16 cellular contexts compared by ENCODE assay signal in the genomic region with DNA sequence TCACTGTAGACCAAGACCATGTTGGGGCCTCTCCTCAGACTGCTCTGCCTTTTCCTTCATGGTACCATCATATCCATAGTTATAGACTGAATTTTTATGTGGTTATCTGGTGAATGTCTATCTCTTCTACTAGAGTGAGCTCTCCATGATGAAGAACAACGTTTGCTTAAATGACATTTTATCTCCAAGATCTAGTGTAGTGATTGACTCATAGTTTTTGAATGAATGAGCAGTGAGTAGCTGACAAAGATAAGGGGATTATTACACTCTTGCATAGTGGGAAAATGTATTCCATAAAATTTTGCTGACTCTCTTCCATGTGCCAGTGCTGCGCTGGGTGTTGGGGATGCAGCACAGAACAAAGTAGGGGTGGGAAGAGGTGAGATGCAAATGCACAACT.
A peak's percentile ranks its signal among the peaks of the same experiment; 100 is the strongest.
DNase-seq lines count a peak whose midpoint lies in the region; ATAC-seq, FAIRE-seq and TF ChIP-seq lines count a peak whose summit lies in the region.
"Had no signal": no experiment of that assay in that cellular context is flagged by ENCODE, and none has a peak within 500 bp of the region (broad histone marks: within the 10 kb centered on the region; RNA-seq: fewer than 3 reads in every experiment).

No MANE protein-coding gene starts in this region.

- H3K27me3 ChIP-seq in mammary epithelial cell (ENCODE audit: insufficient read depth, low read length): no peaks in the 10 kb centered on the region
- no peaks in the 10 kb centered on the region for H3K27me3 ChIP-seq in Panc1 (ENCODE audit: control insufficient read depth, insufficient read depth, low read length)
- no peaks in the 10 kb centered on the region for H3K27me3 ChIP-seq in endothelial cell of umbilical vein (ENCODE audit: control insufficient read depth in 2 of 2, insufficient read depth in 2 of 2, low read length in 2 of 2)
- H3K27me3 ChIP-seq: Peyer's patch had no signal

- peaks cover 29% of the 10 kb centered on the region for H3K4me1 Mint-ChIP-seq in MCF 10A (ENCODE audit: insufficient read depth, unreplicated experiment)
- H3K4me1 Mint-ChIP-seq in nephron progenitor cell: peaks cover 24% of the 10 kb centered on the region
- H3K4me1 Mint-ChIP-seq: IgD-negative memory B cell had no signal

- POLR2A ChIA-PET in MCF 10A (lab: Yijun Ruan, JAX): interaction anchor here (0.6 to 0.7 kb wide), 3 partner anchors 12 to 116 kb away, joined by 3 to 5 read pairs (median 3); no protein-coding TSS in a partner anchor
- POLR2A ChIA-PET in Panc1 (lab: Charles Lee): no interaction called here
- POLR2A ChIA-PET in endothelial cell of umbilical vein (lab: Charles Lee): no interaction called here

- CTCF ChIA-PET in mammary epithelial cell (lab: Charles Lee; ENCODE audit: low non-redundant PET): no interaction called here
- CTCF ChIA-PET in MCF 10A (lab: Yijun Ruan, JAX): interaction anchor here (0.6 to 1.1 kb wide), 3 partner anchors 11 to 221 kb away, joined by 3 read pairs; no protein-coding TSS in a partner anchor
- CTCF ChIA-PET in Panc1 (lab: Charles Lee): no interaction called here
- CTCF ChIA-PET in endothelial cell of umbilical vein (lab: Charles Lee): no interaction called here

- BruUV-seq in mammary epithelial cell (replicated peaks; lab: Mats Ljungman, UMichigan): no TSS peak
- BruUV-seq in MCF 10A (replicated peaks; lab: Mats Ljungman, UMichigan): no TSS peak
- no TSS peak for BruUV-seq in Panc1 (replicated peaks; lab: Mats Ljungman, UMichigan)
- no TSS peak for BruUV-seq in endothelial cell of umbilical vein (replicated peaks; lab: Mats Ljungman, UMichigan)

- no peaks in the 10 kb centered on the region for H4K20me1 ChIP-seq in mammary epithelial cell (ENCODE audit: insufficient read depth, low read length)
- no peaks in the 10 kb centered on the region for H4K20me1 ChIP-seq in endothelial cell of umbilical vein (replicated peaks; ENCODE audit: control insufficient read depth, extremely low read depth, insufficient read depth, low read length)

- 50% methylated on average over 2 of the region's 2 CpGs for WGBS in mammary epithelial cell (ENCODE audit: low coverage, missing lambda C conversion rate)

- no peak for FAIRE-seq in endothelial cell of umbilical vein (lab: Jason Lieb, UNC)
- FAIRE-seq in urothelium cell line (lab: Jason Lieb, UNC): peak; percentile 50
- FAIRE-seq: A204.1 had no signal

- H3K9me1 ChIP-seq in endothelial cell of umbilical vein (replicated peaks; ENCODE audit: control insufficient read depth, extremely low read depth, insufficient read depth, low read length): no peaks in the 10 kb centered on the region

- no peak overlapping the region for H3K4me3 ChIP-seq in mammary epithelial cell (replicated peaks in 1 of 3; ENCODE audit: insufficient read depth in 1 of 3, low read depth in 2 of 3, low read length in 3 of 3)
- H3K4me3 ChIP-seq in Panc1 (ENCODE audit: low read depth in 2 of 2, low read length in 2 of 2): no peak overlapping the region
- H3K4me3 ChIP-seq in endothelial cell of umbilical vein (replicated peaks in 1 of 3; ENCODE audit: insufficient read depth in 1 of 3, low read depth in 1 of 3, low read length in 3 of 3): no peak overlapping the region
- H3K4me3 ChIP-seq: HAP-1, Peyer's patch had no signal

- H3K4me2 ChIP-seq in mammary epithelial cell (ENCODE audit: insufficient read depth, low read depth, low read length): no peak overlapping the region
- no peak overlapping the region for H3K4me2 ChIP-seq in endothelial cell of umbilical vein (ENCODE audit: insufficient read depth, low read length)

- H3K27ac ChIP-seq in mammary epithelial cell (ENCODE audit: insufficient read depth, low read depth, low read length): no peak overlapping the region
- peak overlapping the region; percentile 14; the same call in 1 of the 2 replicates for H3K27ac ChIP-seq in Panc1 (ENCODE audit: low read length)
- H3K27ac ChIP-seq in endothelial cell of umbilical vein (ENCODE audit: insufficient read depth, low read depth, low read length): no peak overlapping the region
- H3K27ac ChIP-seq: Peyer's patch had no signal

- H3K36me3 ChIP-seq in mammary epithelial cell (ENCODE audit: insufficient read depth, low read length) (no peaks in the 10 kb centered on the region), Panc1 (ENCODE audit: control insufficient read depth, insufficient read depth, low read length) (no peaks in the 10 kb centered on the region), endothelial cell of umbilical vein (ENCODE audit: control insufficient read depth in 2 of 2, extremely low read depth in 1 of 2, insufficient read depth in 2 of 2, low read length in 2 of 2) (no peaks in the 10 kb centered on the region)
- H3K36me3 ChIP-seq: HAP-1, Peyer's patch had no signal

- intact Hi-C loops in mammary epithelial cell (cut with micrococcal nuclease): no loop called here
- intact Hi-C loops in MCF 10A (cut with micrococcal nuclease): no loop called here
- intact Hi-C loops in Panc1 (cut with micrococcal nuclease; ENCODE audit: unreplicated experiment): no loop called here
- intact Hi-C loops in endothelial cell of umbilical vein (cut with micrococcal nuclease): no loop called here

- in situ Hi-C loops in mammary epithelial cell (cut with MboI; ENCODE audit: low sequenced_read_pairs in 2 of 2): no loop called here
- in situ Hi-C loops in Panc1 (cut with HindIII; ENCODE audit: low pct_unique_long_range_greater_than_20kb, low sequenced_read_pairs): no loop called here

- ATAC-seq in Panc1 (no peak), HG02759 (IDR thresholded peaks at IDR 0.05; ENCODE audit: unreplicated experiment) (no peak), GM19397 (IDR thresholded peaks at IDR 0.05; ENCODE audit: unreplicated experiment) (no peak)

- H3K79me2 ChIP-seq in mammary epithelial cell (ENCODE audit: insufficient read depth, low read length) (no peaks in the 10 kb centered on the region), endothelial cell of umbilical vein (ENCODE audit: control insufficient read depth, insufficient read depth, low read length) (no peaks in the 10 kb centered on the region)

- H3K27me3 Mint-ChIP-seq in MCF 10A (ENCODE audit: insufficient read depth, unreplicated experiment) (no peaks in the 10 kb centered on the region), nephron progenitor cell (ENCODE audit: low read depth, poor library complexity) (peaks cover 6% of the 10 kb centered on the region)
- H3K27me3 Mint-ChIP-seq: IgD-negative memory B cell had no signal

- DNase-seq in mammary epithelial cell: peak; percentile 61
- DNase-seq in MCF 10A (ENCODE audit: unreplicated experiment): no peak
- no peak for DNase-seq in Panc1 (ENCODE audit: low read depth, low spot score)
- no peak for DNase-seq in endothelial cell of umbilical vein (ENCODE audit: low read depth, low spot score)
- no peak for DNase-seq in urothelium cell line (ENCODE audit: low spot score)
- no peak for DNase-seq in nephron progenitor cell
- DNase-seq: DMS79, GF-D8, NCI-H446, Peyer's patch, SIG-M5 had no signal

- H3K9ac ChIP-seq in mammary epithelial cell (ENCODE audit: insufficient read depth, low read length) (no peak overlapping the region), endothelial cell of umbilical vein (replicated peaks; ENCODE audit: extremely low read depth, insufficient read depth, low read length) (no peak overlapping the region)

- H3K36me3 Mint-ChIP-seq in MCF 10A (ENCODE audit: insufficient read depth, unreplicated experiment): no peaks in the 10 kb centered on the region
- no peaks in the 10 kb centered on the region for H3K36me3 Mint-ChIP-seq in nephron progenitor cell (ENCODE audit: low read depth)
- H3K36me3 Mint-ChIP-seq: IgD-negative memory B cell had no signal

- TF ChIP-seq CTCF in mammary epithelial cell (conservative IDR thresholded peaks at IDR 0.05 in 1 of 2, IDR thresholded peaks at IDR 0.05 in 1 of 2; ENCODE audit: extremely low read depth in 1 of 2, insufficient read depth in 1 of 2, low read depth in 1 of 2, low read length in 2 of 2) (no peak), MCF 10A (IDR thresholded peaks at IDR 0.05; ENCODE audit: unreplicated experiment) (no peak), Panc1 (IDR thresholded peaks at IDR 0.05) (no peak), endothelial cell of umbilical vein (IDR thresholded peaks at IDR 0.05; ENCODE audit: extremely low read depth in 1 of 2, insufficient read depth in 1 of 2, low read depth in 1 of 2, low read length in 2 of 2) (no peak), nephron progenitor cell (IDR thresholded peaks at IDR 0.05) (no peak)

- H3K9me3 ChIP-seq in mammary epithelial cell (replicated peaks; ENCODE audit: insufficient read depth, low read length) (no peaks in the 10 kb centered on the region), Panc1 (ENCODE audit: control insufficient read depth, insufficient read depth, low read depth, low read length) (peaks cover 3% of the 10 kb centered on the region; the same call in 1 of the 2 replicates), endothelial cell of umbilical vein (replicated peaks; ENCODE audit: control insufficient read depth, insufficient read depth, low read length) (no peaks in the 10 kb centered on the region)
- H3K9me3 ChIP-seq: HAP-1, Peyer's patch had no signal

- H3K4me1 ChIP-seq in mammary epithelial cell (ENCODE audit: insufficient read depth, low read length) (peaks cover 43% of the 10 kb centered on the region), Panc1 (ENCODE audit: control insufficient read depth, insufficient read depth, low read length) (peaks cover 24% of the 10 kb centered on the region), endothelial cell of umbilical vein (ENCODE audit: control insufficient read depth, extremely low read depth, insufficient read depth, low read length) (peaks cover 18% of the 10 kb centered on the region)
- H3K4me1 ChIP-seq: HAP-1, Peyer's patch had no signal

- dilution Hi-C loops in mammary epithelial cell (cut with HindIII; ENCODE audit: low sequenced_read_pairs): no loop called here
- dilution Hi-C loops in endothelial cell of umbilical vein (cut with MboI; ENCODE audit: extremely low pct_ligation_motif_present, low sequenced_read_pairs): no loop called here

- H2AFZ ChIP-seq in mammary epithelial cell (ENCODE audit: low read depth, low read length) (no peak overlapping the region), endothelial cell of umbilical vein (ENCODE audit: low read depth, low read length) (no peak overlapping the region)

- H3K9me3 Mint-ChIP-seq in MCF 10A (ENCODE audit: unreplicated experiment): peaks cover 8% of the 10 kb centered on the region
- no peaks in the 10 kb centered on the region for H3K9me3 Mint-ChIP-seq in nephron progenitor cell
- H3K9me3 Mint-ChIP-seq: IgD-negative memory B cell had no signal

- no peak overlapping the region for H3K4me3 Mint-ChIP-seq in MCF 10A (ENCODE audit: unreplicated experiment)
- H3K4me3 Mint-ChIP-seq in nephron progenitor cell: no peak overlapping the region
- H3K4me3 Mint-ChIP-seq: IgD-negative memory B cell had no signal

- TF ChIP-seq POLR2A in endothelial cell of umbilical vein (IDR thresholded peaks at IDR 0.05; ENCODE audit: low read depth, low read length): no peak

- no peak overlapping the region for H3K27ac Mint-ChIP-seq in MCF 10A (ENCODE audit: low read depth, unreplicated experiment)
- H3K27ac Mint-ChIP-seq in nephron progenitor cell: no peak overlapping the region
- H3K27ac Mint-ChIP-seq: IgD-negative memory B cell had no signal

TF ChIP-seq in endothelial cell of umbilical vein, 7 proteins besides CTCF, POLR2A, EP300 and RAD21 (continues in another document):
- TF ChIP-seq EZH2 (IDR thresholded peaks at IDR 0.05; ENCODE audit: borderline replicate concordance, low read depth, low read length, severe bottlenecking): no peak
